Comparison of ENCODE assay signal across 17 cellular contexts in the genomic region with DNA sequence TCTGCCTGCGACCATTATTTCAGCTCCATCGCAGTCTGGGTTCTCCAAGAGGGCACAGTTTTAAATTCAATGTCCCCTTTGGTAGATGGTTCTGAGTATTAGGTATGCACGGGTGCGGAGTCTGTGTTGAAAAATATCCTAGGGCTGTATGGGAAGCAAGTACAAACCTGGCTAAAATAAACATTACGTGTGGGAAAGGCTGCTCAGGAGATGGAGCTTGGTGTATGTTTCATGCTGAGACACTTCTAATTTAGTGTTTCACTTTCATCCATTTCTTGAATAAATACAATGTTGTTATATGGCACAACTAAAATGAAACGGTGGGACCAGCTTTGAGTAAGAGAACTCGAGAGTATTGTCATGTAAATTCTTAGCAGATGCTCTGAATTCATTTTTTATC.
DNase-seq lines count a peak whose midpoint lies in the region; TF ChIP-seq lines count a peak whose summit lies in the region.
"Had no signal": no experiment of that assay in that cellular context is flagged by ENCODE, and none has a peak within 500 bp of the region (broad histone marks: within the 10 kb centered on the region; RNA-seq: fewer than 3 reads in every experiment).

No MANE protein-coding gene starts in this region.

- H3K4me3 ChIP-seq in WERI-Rb-1 (ENCODE audit: low read depth, low read length) (no peak overlapping the region), endodermal cell (ENCODE audit: low read length) (no peak overlapping the region)
- H3K4me3 ChIP-seq: GM12878 had no signal

- TF ChIP-seq CTCF in WERI-Rb-1 (IDR thresholded peaks at IDR 0.05; ENCODE audit: low read depth, low read length) (no peak), endodermal cell (conservative IDR thresholded peaks at IDR 0.05) (no peak)

- H3K27ac Mint-ChIP-seq in endodermal cell: no peak overlapping the region

- peaks cover 6% of the 10 kb centered on the region for H3K9me3 Mint-ChIP-seq in endodermal cell

- H3K4me3 Mint-ChIP-seq in endodermal cell: no peak overlapping the region
- H3K4me3 Mint-ChIP-seq: H9 had no signal

- intact Hi-C loops in cardiac septum (cut with DNase I): loop anchor here (10.0 kb wide), 1 partner anchor 93 kb away; no protein-coding TSS in a partner anchor

- no peaks in the 10 kb centered on the region for H3K4me1 ChIP-seq in endodermal cell (ENCODE audit: control insufficient read depth, insufficient read depth, low read length)

- 93 to 100% methylated on average over 4 to 7 of the region's 7 CpGs for WGBS in endodermal cell (ENCODE audit: insufficient coverage in 1 of 2, insufficient read length in 1 of 2), 2 experiments

- peak overlapping the region; percentile 73 for H3K27ac ChIP-seq in WERI-Rb-1
- H3K27ac ChIP-seq in endodermal cell (ENCODE audit: low read depth, low read length): peak overlapping the region; percentile 27
- H3K27ac ChIP-seq: C4-2B had no signal

- H3K27me3 ChIP-seq in WERI-Rb-1 (ENCODE audit: insufficient read depth, low read depth, severe bottlenecking) (no peaks in the 10 kb centered on the region), endodermal cell (ENCODE audit: control insufficient read depth, insufficient read depth, low read length, poor library complexity, severe bottlenecking) (no peaks in the 10 kb centered on the region)

- H3K36me3 ChIP-seq in WERI-Rb-1 (no peaks in the 10 kb centered on the region), endodermal cell (ENCODE audit: control insufficient read depth, insufficient read depth, low read length) (no peaks in the 10 kb centered on the region)

- H3K9ac ChIP-seq in endodermal cell (ENCODE audit: extremely low read depth, low read length, poor library complexity, severe bottlenecking): no peak overlapping the region

- DNase-seq in NCI-H1417 (lab: John Stamatoyannopoulos, UW): peak in 2 of 3 experiments; percentile 28 to 32
- no peak for DNase-seq in NCI-H1417 treated with DMSO at 0.1 percent for 48 hours (lab: John Stamatoyannopoulos, UW)
- no peak for DNase-seq in WERI-Rb-1
- no peak for DNase-seq in endodermal cell
- DNase-seq in renal cortical epithelial cell (ENCODE audit: low read depth): peak; percentile 7
- DNase-seq in stimulated activated CD8-positive, alpha-beta memory T cell treated with anti-CD3 and anti-CD28 coated beads, Interleukin-4, amount 100 ng/mL, for 48 hours: no peak
- no peak for DNase-seq in foreskin melanocyte
- no peak for DNase-seq in cardiac septum (ENCODE audit: low spot score)
- DNase-seq: COR-L47, DMS79, H9, Karpas-422, NCI-H446 treated with DMSO at 0.1 percent for 48 hours, NCI-H774, SHP77 treated with DMSO at 0.1 percent for 48 hours had no signal

- no peaks in the 10 kb centered on the region for H3K36me3 Mint-ChIP-seq in endodermal cell (ENCODE audit: low read depth)

- peaks cover 4% of the 10 kb centered on the region for H3K9me3 ChIP-seq in WERI-Rb-1 (ENCODE audit: severe bottlenecking)
- no peaks in the 10 kb centered on the region for H3K9me3 ChIP-seq in endodermal cell (ENCODE audit: control insufficient read depth, low read length)

- no peaks in the 10 kb centered on the region for H3K4me1 Mint-ChIP-seq in endodermal cell

- H3K27me3 Mint-ChIP-seq in endodermal cell (ENCODE audit: insufficient read depth): peaks cover 6% of the 10 kb centered on the region

Comparison
In these comparisons a context has a peak if more than half of its experiments do, and no peak if none do; other contexts are left out.
1. DNase-seq: peak in NCI-H1417 (2 of 3) and renal cortical epithelial cell (single experiment); none in NCI-H1417 treated with DMSO at 0.1 percent for 48 hours (single experiment), WERI-Rb-1 (single experiment), endodermal cell (single experiment), stimulated activated CD8-positive, alpha-beta memory T cell treated with anti-CD3 and anti-CD28 coated beads, Interleukin-4, amount 100 ng/mL, for 48 hours (single experiment), foreskin melanocyte (single experiment) and cardiac septum (single experiment).